In genomic region chr16:22968931-22969330, GRCh38 we compare ENCODE assay signal across 34 cellular contexts.
"Had no signal": no experiment of that assay in that cellular context is flagged by ENCODE, and none has a peak within 500 bp of the region (broad histone marks: within the 10 kb centered on the region; RNA-seq: fewer than 3 reads in every experiment).

No MANE protein-coding gene starts in this region.

- H2AFZ ChIP-seq: parathyroid adenoma had no signal

- H3K36me3 ChIP-seq: neutrophil, ovary, right lobe of liver, sigmoid colon, spleen, suprapubic skin, tibial artery, transverse colon, upper lobe of right lung, uterus had no signal

- H3K27ac Mint-ChIP-seq: naive B cell; natural killer cell treated with Interleukin-12 subunit alpha and Interleukin-12 subunit beta and Interleukin-15 and Interleukin-18, amount 100 ng/mL, for 72 hours; nephron progenitor cell; progenitor cell of endocrine pancreas; stimulated activated memory B cell treated with anti-CD40 and anti-IgM and Interleukin-4, amounts not matched to agents 10 μg/mL and 1 μg/mL and 100 μg/mL, for 72 hours; stimulated activated naive CD8-positive, alpha-beta T cell treated with anti-CD3 and anti-CD28 coated beads, Interleukin-15, amount 100 ng/mL, for 72 hours; type B pancreatic cell had no signal

- H3K9me3 Mint-ChIP-seq: natural killer cell treated with Interleukin-12 subunit alpha and Interleukin-12 subunit beta and Interleukin-15 and Interleukin-18, amount 100 ng/mL, for 72 hours; nephron progenitor cell; neural crest cell; stimulated activated naive CD8-positive, alpha-beta T cell treated with anti-CD3 and anti-CD28 coated beads, Interleukin-15, amount 100 ng/mL, for 72 hours; type B pancreatic cell had no signal

- H3K27me3 ChIP-seq: ovary, right lobe of liver, sigmoid colon, testis, transverse colon, upper lobe of right lung, uterus had no signal

- DNase-seq: naive B cell; naive thymus-derived CD8-positive, alpha-beta T cell; nephron progenitor cell; nucleus accumbens; ovary; posterior cingulate gyrus; retina; right lobe of liver; sigmoid colon; spleen; stimulated activated CD4-positive, alpha-beta T cell treated with anti-CD3 and anti-CD28 coated beads, Interleukin-12 subunit alpha, Interleukin-12 subunit beta, amount 100 ng/mL, for 4 hours; stimulated activated CD4-positive, alpha-beta T cell treated with anti-CD3 and anti-CD28 coated beads, Interleukin-1b, Interleukin-23, amount 100 ng/mL, for 48 hours; stimulated activated CD4-positive, alpha-beta T cell treated with anti-CD3 and anti-CD28 coated beads, Interleukin-4, amount 100 ng/mL, for 1 hour; stimulated activated CD4-positive, alpha-beta T cell treated with anti-CD3 and anti-CD28 coated beads, Interleukin-4, amount 100 ng/mL, for 4 hours; stimulated activated CD8-positive, alpha-beta memory T cell treated with anti-CD3 and anti-CD28 coated beads, Interleukin-4, amount 100 ng/mL, for 48 hours; stimulated activated naive CD4-positive, alpha-beta T cell; stimulated activated naive CD8-positive, alpha-beta T cell treated with anti-CD3 and anti-CD28 coated beads, Interleukin-15, amount 100 ng/mL, for 72 hours; stimulated activated naive CD8-positive, alpha-beta T cell treated with anti-CD3 and anti-CD28 coated beads, Interleukin-15, Interleukin-2, amounts not matched to agents 100 U/mL and 50 U/mL, for 24 hours; substantia nigra; testis; tibial artery; transverse colon; upper lobe of right lung had no signal

- H3K4me3 Mint-ChIP-seq: naive thymus-derived CD8-positive, alpha-beta T cell; natural killer cell treated with Interleukin-12 subunit alpha and Interleukin-12 subunit beta and Interleukin-15 and Interleukin-18, amount 100 ng/mL, for 72 hours; nephron progenitor cell; neural crest cell; stimulated activated memory B cell treated with anti-CD40 and anti-IgM and Interleukin-4, amounts not matched to agents 10 μg/mL and 1 μg/mL and 100 μg/mL, for 72 hours; stimulated activated naive CD8-positive, alpha-beta T cell treated with anti-CD3 and anti-CD28 coated beads, Interleukin-15, amount 100 ng/mL, for 72 hours; type B pancreatic cell had no signal

- H3K79me2 ChIP-seq: parathyroid adenoma had no signal

- H3K4me2 ChIP-seq: smooth muscle cell had no signal

- H3K9ac ChIP-seq: parathyroid adenoma had no signal

- H3K36me3 Mint-ChIP-seq: naive B cell; natural killer cell treated with Interleukin-12 subunit alpha and Interleukin-12 subunit beta and Interleukin-15 and Interleukin-18, amount 100 ng/mL, for 72 hours; stimulated activated memory B cell treated with anti-CD40 and anti-IgM and Interleukin-4, amounts not matched to agents 10 μg/mL and 1 μg/mL and 100 μg/mL, for 72 hours; type B pancreatic cell had no signal

- H3K9me3 ChIP-seq: neutrophil, ovary, right lobe of liver, sigmoid colon, spleen, suprapubic skin, testis, tibial artery, transverse colon, upper lobe of right lung, uterus had no signal

- H3K27ac ChIP-seq: neutrophil, ovary, parathyroid adenoma, right lobe of liver, sigmoid colon, skin epidermis, spleen, suprapubic skin, testis, tibial artery, transverse colon, upper lobe of right lung, uterus had no signal

- H3K4me1 Mint-ChIP-seq: naive B cell; naive thymus-derived CD8-positive, alpha-beta T cell; nephron progenitor cell; stimulated activated memory B cell treated with anti-CD40 and anti-IgM and Interleukin-4, amounts not matched to agents 10 μg/mL and 1 μg/mL and 100 μg/mL, for 72 hours; stimulated activated naive CD8-positive, alpha-beta T cell treated with anti-CD3 and anti-CD28 coated beads, Interleukin-15, amount 100 ng/mL, for 72 hours had no signal

- H3K4me3 ChIP-seq: ovary, right lobe of liver, sigmoid colon, skin epidermis, smooth muscle cell, spleen, suprapubic skin, testis, tibial artery, transverse colon, upper lobe of right lung, uterus had no signal

- H3K4me1 ChIP-seq: right lobe of liver, sigmoid colon, spleen, testis, tibial artery, transverse colon, uterus had no signal

- ATAC-seq: naive thymus-derived CD8-positive, alpha-beta T cell; natural killer cell treated with Interleukin-12 subunit alpha and Interleukin-12 subunit beta and Interleukin-15 and Interleukin-18, amount 100 ng/mL, for 72 hours; right lobe of liver; stimulated activated memory B cell treated with anti-CD40 and anti-IgM and Interleukin-4, amounts not matched to agents 10 μg/mL and 1 μg/mL and 100 μg/mL, for 72 hours; stimulated activated naive CD8-positive, alpha-beta T cell treated with anti-CD3 and anti-CD28 coated beads, Interleukin-15, amount 100 ng/mL, for 72 hours; stimulated activated naive CD8-positive, alpha-beta T cell treated with anti-CD3 and anti-CD28 coated beads, Interleukin-15, Interleukin-2, amounts not matched to agents 100 U/mL and 50 U/mL, for 24 hours; upper lobe of right lung had no signal
